Comparison of ENCODE assay signal across 1 cellular context in genomic region chr15:74402873-74403589, GRCh38.
TF ChIP-seq lines count a peak whose summit lies in the region.

No MANE protein-coding gene starts in this region.

TF ChIP-seq in K562, 482 proteins besides CTCF, POLR2A, EP300 and RAD21:
- TF ChIP-seq ZNF347 (CRISPR knock-in tag; IDR thresholded peaks at IDR 0.05; ENCODE audit: low read depth) (no peak), TFAP4 (CRISPR knock-in tag; IDR thresholded peaks at IDR 0.05; ENCODE audit: borderline replicate concordance) (peak; percentile 63), GABPA (tag; conservative IDR thresholded peaks at IDR 0.05; ENCODE audit: low read depth) (peak; percentile 44; the same call in 1 of the 2 replicates)
